In the genomic region with DNA sequence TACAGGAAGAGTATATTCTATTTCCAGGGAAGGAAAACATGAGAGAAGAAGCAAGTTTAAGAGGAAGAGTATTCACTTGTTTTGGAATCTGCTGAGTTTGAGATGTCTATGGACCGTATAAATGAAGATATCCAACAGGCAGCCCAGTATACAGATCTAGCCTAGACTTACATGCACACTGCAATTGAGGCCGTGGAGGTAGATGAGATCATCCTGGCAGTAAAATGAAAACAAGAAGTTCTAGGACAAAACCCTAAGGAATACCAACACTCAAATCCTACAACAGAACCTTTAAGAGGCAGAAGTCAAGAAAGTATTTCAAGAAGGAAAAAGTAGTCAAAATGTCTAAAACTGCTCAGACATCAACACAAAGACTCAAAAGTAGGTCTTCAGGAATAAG, we compare ENCODE assay signal across 30 cellular contexts. TPM values are rescaled to one million over a fixed set of nuclear protein-coding genes. Genes with fewer than 3 reads are reported as not detected.
"Had no signal": no experiment of that assay in that cellular context is flagged by ENCODE, and none has a peak within 500 bp of the region (broad histone marks: within the 10 kb centered on the region; RNA-seq: fewer than 3 reads in every experiment).

No MANE protein-coding gene starts in this region.

- H3K27ac ChIP-seq: adrenal gland, colonic mucosa, epithelial cell of prostate, esophagus squamous epithelium, VCaP had no signal

- H3K27me3 ChIP-seq: adrenal gland, body of pancreas, colonic mucosa, esophagus squamous epithelium had no signal

- H3K9me3 ChIP-seq: adrenal gland, body of pancreas, colonic mucosa, esophagus squamous epithelium had no signal

- DNase-seq: activated CD4-positive, alpha-beta T cell treated with anti-CD3 and anti-CD28 coated beads for 48 hours; activated CD4-positive, alpha-beta T cell treated with anti-CD3 and anti-CD28 coated beads, Interleukin-2, amount 50 U/mL, for 1 hour; activated CD4-positive, alpha-beta T cell treated with anti-CD3 and anti-CD28 coated beads, Interleukin-2, amount 50 U/mL, for 48 hours; activated CD8-positive, alpha-beta memory T cell treated with anti-CD3 and anti-CD28 coated beads for 24 hours; activated CD8-positive, alpha-beta memory T cell treated with anti-CD3 and anti-CD28 coated beads, Interleukin-2, amount 50 U/mL, for 4 hours; activated CD8-positive, alpha-beta T cell treated with anti-CD3 and anti-CD28 coated beads for 36 hours; activated effector memory CD4-positive, alpha-beta T cell treated with anti-CD3 and anti-CD28 coated beads, Interleukin-2, amount 50 U/mL, for 16 hours; activated naive CD4-positive, alpha-beta T cell treated with anti-CD3 and anti-CD28 coated beads for 36 hours; activated naive CD8-positive, alpha-beta T cell treated with anti-CD3 and anti-CD28 coated beads for 36 hours; activated naive CD8-positive, alpha-beta T cell treated with anti-CD3 and anti-CD28 coated beads, Interleukin-2, amount 50 U/mL, for 24 hours; activated T-cell treated with anti-CD3 and anti-CD28 coated beads, Interleukin-2, amount 50 U/mL, for 1 hour; activated T-cell treated with anti-CD3 and anti-CD28 coated beads, Interleukin-2, amount 50 U/mL, for 48 hours; adrenal gland; amygdala; aorta; body of pancreas; central memory CD4-positive, alpha-beta T cell; cerebellar nuclear complex; colonic mucosa; effector CD8-positive, alpha-beta T cell; esophagus squamous epithelium; glutamatergic neuron; T-helper 2 cell had no signal

- H3K4me3 ChIP-seq: adrenal gland, body of pancreas, colonic mucosa, esophagus squamous epithelium had no signal

- H3K4me1 ChIP-seq: adrenal gland, colonic mucosa, esophagus squamous epithelium had no signal

- H3K36me3 ChIP-seq: adrenal gland, colonic mucosa, esophagus squamous epithelium had no signal

- ATAC-seq: activated CD4-positive, CD25-positive, alpha-beta regulatory T cell treated with anti-CD3 and anti-CD28 coated beads, Interleukin-2, amount 50 U/mL, for 24 hours; activated CD8-positive, alpha-beta T cell treated with anti-CD3 and anti-CD28 coated beads for 36 hours; activated naive CD8-positive, alpha-beta T cell treated with anti-CD3 and anti-CD28 coated beads, Interleukin-2, amount 50 U/mL, for 24 hours; body of pancreas; WTC11 had no signal

RNA-seq across cellular contexts. Expression of gene GRB14, which starts 16.0 kb away (rescaled TPM):
- total RNA-seq: activated CD8-positive, alpha-beta T cell treated with anti-CD3 and anti-CD28 coated beads for 36 hours; activated naive CD4-positive, alpha-beta T cell treated with anti-CD3 and anti-CD28 coated beads for 36 hours; activated naive CD8-positive, alpha-beta T cell treated with anti-CD3 and anti-CD28 coated beads for 36 hours; activated T-helper 1 cell treated with anti-CD3 and anti-CD28 coated beads, Interleukin-12 subunit alpha, Interleukin-12 subunit beta, Interleukin-2, Interleukin-4 antibody, amounts not matched to agents 30 ng/mL and 10 ng/mL and 1 ng/mL, durations not matched to agents 14 hours and 24 hours and 36 hours; activated T-helper 2 cell treated with anti-CD3 and anti-CD28 coated beads, Interferon-gamma antibody, Interleukin-2, Interleukin-4, amounts not matched to agents 10 μg/mL and 5 μg/mL and 100 μg/mL, durations not matched to agents 14 hours and 24 hours and 36 hours; T-helper 1 cell treated with Interleukin-12 subunit alpha and Interleukin-12 subunit beta and Interleukin-4 antibody, amounts not matched to agents 30 ng/mL and 1 ng/mL, for 36 hours had no signal
